ENCODE assay signal across 18 cellular contexts in the genomic region with DNA sequence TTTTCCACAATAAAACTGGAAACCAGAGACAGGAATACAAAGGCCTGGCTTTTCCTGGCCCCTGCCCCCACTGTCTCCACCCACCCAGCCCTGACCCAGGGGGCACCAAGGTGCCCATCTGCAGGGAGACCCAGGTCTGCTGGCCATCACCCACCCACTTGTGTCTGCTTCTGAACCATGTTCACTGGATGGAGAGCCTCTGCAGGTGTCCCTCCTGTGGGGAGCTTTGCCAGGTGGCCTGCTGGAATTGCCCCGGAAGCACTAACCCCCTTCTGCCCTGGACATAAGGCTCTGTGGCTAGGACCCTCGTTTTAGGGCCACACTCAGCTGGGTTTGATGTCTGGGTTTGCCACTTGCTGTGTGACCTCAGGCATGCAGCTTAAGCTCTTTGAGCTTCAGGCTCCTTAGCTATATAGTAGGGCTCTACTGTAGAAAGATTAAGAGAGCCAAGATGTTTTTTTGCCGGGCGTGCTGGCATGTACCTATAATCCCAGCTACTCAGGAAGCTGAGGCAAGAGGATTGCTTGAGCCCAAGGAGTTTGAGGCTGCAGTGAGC. TPM values are rescaled to one million over a fixed set of nuclear protein-coding genes. Genes with fewer than 3 reads are reported as not detected.
DNase-seq lines count a peak whose midpoint lies in the region; ATAC-seq, FAIRE-seq and TF ChIP-seq lines count a peak whose summit lies in the region.
"Had no signal": no experiment of that assay in that cellular context is flagged by ENCODE, and none has a peak within 500 bp of the region (broad histone marks: within the 10 kb centered on the region; RNA-seq: fewer than 3 reads in every experiment).

No MANE protein-coding gene starts in this region.

- H3K27me3 ChIP-seq in H7 (ENCODE audit: control insufficient read depth, insufficient read depth, low read length): peaks cover 61% of the 10 kb centered on the region

- H3K27ac Mint-ChIP-seq in CD14-positive monocyte: no peak overlapping the region
- H3K27ac Mint-ChIP-seq: GM23338 had no signal

- peaks cover 73 to 95% (median 88%) of the 10 kb centered on the region in 3 donors for H3K27me3 Mint-ChIP-seq in CD14-positive monocyte (ENCODE audit: low read depth in 3 of 3)

- peaks cover 38% of the 10 kb centered on the region for H3K4me1 Mint-ChIP-seq in CD14-positive monocyte

- no peak overlapping the region for H3K27ac ChIP-seq in kidney (ENCODE audit: low read depth in 2 of 2, low read length in 2 of 2)
- H3K27ac ChIP-seq: BLaER1, PC-9 had no signal

- intact Hi-C loops in kidney (cut with DNase I): no loop called here
- intact Hi-C loops in sciatic nerve (cut with DNase I): no loop called here
- intact Hi-C loops in CD14-positive monocyte (cut with micrococcal nuclease): no loop called here

- DNase-seq in D341Med (ENCODE audit: low spot score): peak; percentile 32
- peak; percentile 38 for DNase-seq in H7
- DNase-seq in kidney: peak; percentile 43
- DNase-seq in sciatic nerve (ENCODE audit: low spot score): peak; percentile 43
- DNase-seq in HCEC 1CT: no peak
- no peak for DNase-seq in CD14-positive monocyte (ENCODE audit: low spot score)
- DNase-seq: DMS153, EL, KG1, NCI-H1092, NCI-H226, NCI-H526 treated with DMSO at 0.1 percent for 48 hours, PC-9, SIG-M5 had no signal

- no peak overlapping the region for H3K4me3 ChIP-seq in H7 (ENCODE audit: insufficient read depth, low read depth, low read length)
- no peak overlapping the region for H3K4me3 ChIP-seq in kidney (ENCODE audit: low read length in 2 of 2)
- H3K4me3 ChIP-seq: BLaER1, GM23338, PC-9 had no signal

- FAIRE-seq in kidney (lab: Jason Lieb, UNC): no peak

- H3K4me1 ChIP-seq in kidney (ENCODE audit: control insufficient read depth in 1 of 2, insufficient read depth in 1 of 2, low read depth in 1 of 2, low read length in 2 of 2): peaks cover 0 to 26% of the 10 kb centered on the region in 2 donors

- H3K36me3 Mint-ChIP-seq in CD14-positive monocyte: peaks cover 3 to 31% of the 10 kb centered on the region in 2 donors

- H3K4me3 Mint-ChIP-seq in CD14-positive monocyte: peak overlapping the region in 1 of 2 donors; percentile 87
- H3K4me3 Mint-ChIP-seq: GM23338 had no signal

- ATAC-seq in sciatic nerve: no peak
- no peak for ATAC-seq in HG03135 (IDR thresholded peaks at IDR 0.05; ENCODE audit: unreplicated experiment)
- ATAC-seq in GM19328 (IDR thresholded peaks at IDR 0.05; ENCODE audit: unreplicated experiment): no peak
- ATAC-seq: GM23338 had no signal

- H3K9me3 Mint-ChIP-seq in CD14-positive monocyte: peaks cover 0 to 31% (median 19%) of the 10 kb centered on the region in 7 donors
- H3K9me3 Mint-ChIP-seq: GM23338 had no signal

- no peaks in the 10 kb centered on the region for H3K9me3 ChIP-seq in kidney (ENCODE audit: control insufficient read depth in 1 of 2, low read length in 2 of 2)

- H3K9ac ChIP-seq in kidney (ENCODE audit: low read length in 2 of 2): no peak overlapping the region
- H3K9ac ChIP-seq: BLaER1 had no signal

- no peaks in the 10 kb centered on the region for H3K36me3 ChIP-seq in H7 (replicated peaks; ENCODE audit: control insufficient read depth, insufficient read depth, low read length)
- H3K36me3 ChIP-seq in kidney (ENCODE audit: control insufficient read depth in 1 of 2, insufficient read depth in 2 of 2, low read length in 2 of 2): no peaks in the 10 kb centered on the region
- H3K36me3 ChIP-seq: BLaER1 had no signal

- TF ChIP-seq CTCF in kidney (IDR thresholded peaks at IDR 0.05; ENCODE audit: borderline replicate concordance, extremely low read depth, insufficient read depth): no peak
- no peak for TF ChIP-seq CTCF in CD14-positive monocyte (IDR thresholded peaks at IDR 0.05)

RNA-seq across cellular contexts. Expression of a gene that starts 3.9 kb away (rescaled TPM):
- total RNA-seq in H7 (2014; rRNA removed; shearing (Covaris generic)): 11.5 and 15.0 TPM in 2 replicates
- total RNA-seq in kidney: 12.3 TPM
- polyA plus RNA-seq in kidney (ENCODE audit: insufficient read depth, low read depth, low replicate concordance): 5.0 TPM
- total RNA-seq in sciatic nerve: 30.6 TPM
- polyA plus RNA-seq in CD14-positive monocyte: under 1 TPM in 1 of 2 donors, not detected in 1; 0.12 TPM

RNA-seq across cellular contexts. Expression of a gene that starts 39.8 kb away (rescaled TPM):
- total RNA-seq in H7 (2014; rRNA removed; shearing (Covaris generic)): 67.5 and 69.6 TPM in 2 replicates
- total RNA-seq in kidney (6.5 TPM), sciatic nerve (10.8 TPM)
- polyA plus RNA-seq in kidney (ENCODE audit: insufficient read depth, low read depth, low replicate concordance) (3.7 TPM), CD14-positive monocyte (1 to 10 TPM; 1.9 TPM)

Comparison
In these comparisons a context has a peak if more than half of its experiments do, and no peak if none do; other contexts are left out.
1. DNase-seq: peak in D341Med (single experiment), H7 (single experiment), kidney (single experiment) and sciatic nerve (single experiment); none in HCEC 1CT (single experiment) and CD14-positive monocyte (single experiment).